In genomic region chr1:10211805-10212405, GRCh38 we compare ENCODE assay signal across 8 cellular contexts. TPM values are rescaled to one million over a fixed set of nuclear protein-coding genes. Genes with fewer than 3 reads are reported as not detected.
A peak's percentile ranks its signal among the peaks of the same experiment; 100 is the strongest.
DNase-seq lines count a peak whose midpoint lies in the region; ATAC-seq, FAIRE-seq and TF ChIP-seq lines count a peak whose summit lies in the region.

No MANE protein-coding gene starts in this region.

- no peaks in the 10 kb centered on the region for H3K36me3 ChIP-seq in ES-I3 (ENCODE audit: insufficient read depth, low read length)

- peaks cover 1% of the 10 kb centered on the region for H3K27me3 Mint-ChIP-seq in memory B cell

- H3K9ac ChIP-seq in ES-I3 (ENCODE audit: low read depth, low read length), result peak overlapping the region; percentile 79

- no peaks in the 10 kb centered on the region for H3K9me3 ChIP-seq in ES-I3 (ENCODE audit: control insufficient read depth, insufficient read depth, low read length)

- peaks cover 37% of the 10 kb centered on the region for H3K4me1 Mint-ChIP-seq in memory B cell

- TF ChIP-seq CTCF in cardiac fibroblast (IDR thresholded peaks at IDR 0.05; ENCODE audit: low read depth, low read length), result no peak

- FAIRE-seq in urothelium cell line (lab: Jason Lieb, UNC), result no peak

- H3K4me3 ChIP-seq in cardiac fibroblast (replicated peaks in 1 of 2; ENCODE audit: low read depth in 2 of 2, low read length in 2 of 2), result peak overlapping the region; percentile 95

- H3K36me3 Mint-ChIP-seq in memory B cell, result no peaks in the 10 kb centered on the region

- H3K9me3 Mint-ChIP-seq in memory B cell, result no peaks in the 10 kb centered on the region

- peak overlapping the region; percentile 81 for H3K27ac Mint-ChIP-seq in memory B cell

- DNase-seq in NCI-H2227 (lab: John Stamatoyannopoulos, UW; ENCODE audit: unreplicated experiment) (peak; percentile 44), cardiac fibroblast (ENCODE audit: low read depth in 2 of 2) (no peak), memory B cell (ENCODE audit: low spot score in 2 of 2) (no peak), urothelium cell line (ENCODE audit: low spot score) (peak; percentile 23), cerebellum (ENCODE audit: low spot score) (no peak), retina (no peak), G401 (ENCODE audit: low spot score) (no peak)

- in situ Hi-C loops in G401 (cut with HindIII; ENCODE audit: low sequenced_read_pairs), result no loop called here

- peaks cover 6% of the 10 kb centered on the region for H3K4me1 ChIP-seq in ES-I3 (ENCODE audit: insufficient read depth, low read length)

- no peak for ATAC-seq in memory B cell (ENCODE audit: low read depth)

- peak overlapping the region; percentile 78 for H3K4me3 Mint-ChIP-seq in memory B cell

RNA-seq across cellular contexts. Expression of gene KIF1B, which starts 1.5 kb away (rescaled TPM):
- total RNA-seq in cerebellum, result 264 TPM
- total RNA-seq in G401 (2014; rRNA removed; shearing (Covaris generic)), result 11.8 and 19.9 TPM in 2 replicates

Comparison
In these comparisons a context has a peak if more than half of its experiments do, and no peak if none do; other contexts are left out.
1. DNase-seq: peak in NCI-H2227 (single experiment) and urothelium cell line (single experiment); none in cardiac fibroblast (0 of 2), memory B cell (0 of 2), cerebellum (single experiment), retina (single experiment) and G401 (single experiment).
2. RNA of gene KIF1B, which starts 1.5 kb away (total RNA-seq): 264 TPM in cerebellum (single experiment); 11.8 to 19.9 TPM in G401; every median in the first group is over 10 times any median in the second.